ENCODE assay signal across 1 cellular context in the genomic region with DNA sequence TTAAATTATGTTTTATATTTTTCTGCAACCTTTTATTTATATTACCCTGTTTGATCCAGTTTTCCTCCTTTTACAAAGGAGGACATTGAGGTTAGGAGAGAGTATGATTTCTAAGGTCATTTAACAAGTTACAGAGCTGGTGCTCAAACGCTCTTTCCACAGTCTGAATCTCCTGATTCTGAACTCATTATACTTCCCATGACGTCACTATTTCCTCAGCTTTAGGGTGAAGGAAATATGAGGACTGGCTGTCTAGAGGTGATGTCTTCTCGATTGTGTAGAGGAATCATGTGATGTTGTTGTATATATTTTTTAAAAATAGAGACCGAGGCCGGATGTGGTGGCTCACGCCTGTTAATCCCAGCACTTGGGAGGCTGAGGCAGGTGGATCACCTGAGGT.
TF ChIP-seq lines count a peak whose summit lies in the region.

No MANE protein-coding gene starts in this region.

TF ChIP-seq in K562, 482 proteins besides CTCF, POLR2A, EP300 and RAD21 (continued from another document):
- no peak for TF ChIP-seq ATF1 (CRISPR knock-in tag; IDR thresholded peaks at IDR 0.05)
- 0 out of 2 replicates have a peak, but pooled peaks have one; percentile 29 for TF ChIP-seq ATF1 (tag; IDR thresholded peaks at IDR 0.05)
- no peak for TF ChIP-seq ZNF184 (CRISPR knock-in tag; IDR thresholded peaks at IDR 0.05)
- no peak for TF ChIP-seq ZNF398 (CRISPR knock-in tag; IDR thresholded peaks at IDR 0.05)
- TF ChIP-seq ZBTB26 (CRISPR knock-in tag; IDR thresholded peaks at IDR 0.05) = no peak
- TF ChIP-seq TCF3 (CRISPR knock-in tag; IDR thresholded peaks at IDR 0.05) = no peak
- no peak for TF ChIP-seq MTF1 (CRISPR knock-in tag; IDR thresholded peaks at IDR 0.05; ENCODE audit: borderline replicate concordance)
- peak; percentile 69; the same call in 1 of the 2 replicates for TF ChIP-seq ATF7 (IDR thresholded peaks at IDR 0.05)
